8 cellular contexts compared by ENCODE assay signal in the genomic region with DNA sequence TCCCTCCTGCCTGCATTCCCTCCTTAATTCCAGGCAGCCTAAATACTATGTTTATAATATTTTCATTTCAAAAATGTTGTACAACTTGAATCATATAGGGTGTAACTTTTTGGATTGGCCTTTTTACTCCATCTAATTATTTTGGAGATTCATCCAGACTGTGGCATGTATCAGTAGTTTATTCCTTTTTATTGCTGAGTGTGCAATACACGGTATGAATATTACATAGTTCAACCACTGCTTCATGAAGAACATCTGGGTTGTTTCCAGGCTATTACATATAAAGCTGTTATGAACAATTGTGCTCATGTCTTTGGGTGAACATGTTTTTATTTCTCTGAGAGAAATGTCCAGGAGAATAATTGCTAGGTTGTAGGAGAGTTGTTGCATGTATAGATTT.
"Had no signal": no experiment of that assay in that cellular context is flagged by ENCODE, and none has a peak within 500 bp of the region (broad histone marks: within the 10 kb centered on the region; RNA-seq: fewer than 3 reads in every experiment).

No MANE protein-coding gene starts in this region.

- ATAC-seq: GM23338, HCT116 had no signal

- H3K4me2 ChIP-seq: GM23338 had no signal

- H3K9me3 ChIP-seq: HAP-1 had no signal

- H2AFZ ChIP-seq: GM23338 had no signal

- H3K27ac ChIP-seq: HL-60 had no signal

- H3K4me3 ChIP-seq: GM23338, HAP-1 had no signal

- DNase-seq: H7, HFFc6, Kasumi-1, KG1 had no signal

- H3K36me3 ChIP-seq: HAP-1 had no signal

- H3K4me1 ChIP-seq: HAP-1 had no signal
